9 cellular contexts compared by ENCODE assay signal in genomic region chr5:56819027-56819881, GRCh38. TPM values are rescaled to one million over a fixed set of nuclear protein-coding genes. Genes with fewer than 3 reads are reported as not detected.
DNase-seq lines count a peak whose midpoint lies in the region; ATAC-seq and TF ChIP-seq lines count a peak whose summit lies in the region.
"Had no signal": no experiment of that assay in that cellular context is flagged by ENCODE, and none has a peak within 500 bp of the region (broad histone marks: within the 10 kb centered on the region; RNA-seq: fewer than 3 reads in every experiment).

No MANE protein-coding gene starts in this region.

- no peaks in the 10 kb centered on the region for H3K9me2 ChIP-seq in OCI-LY7 (ENCODE audit: insufficient read depth, low read length)

- H3K4me2 ChIP-seq in OCI-LY7 (ENCODE audit: low read length) (peak overlapping the region; percentile 98), osteoblast (ENCODE audit: insufficient read depth, low read length) (peak overlapping the region; percentile 75)

- CTCF ChIA-PET in OCI-LY7 (lab: Charles Lee; ENCODE audit: unreplicated experiment): no interaction called here

- H3K4me3 ChIP-seq in GM06990 (replicated peaks; ENCODE audit: low read depth, low read length) (peak overlapping the region; percentile 30), OCI-LY7 (ENCODE audit: low read depth, low read length, poor library complexity, severe bottlenecking) (peak overlapping the region; percentile 95), osteoblast (ENCODE audit: insufficient read depth, low read length) (peak overlapping the region; percentile 48)

- DNase-seq in GM06990 (ENCODE audit: extremely low read depth, insufficient read length): peak; percentile 27
- peak; percentile 42 for DNase-seq in OCI-LY7 (ENCODE audit: low spot score)
- DNase-seq in dermis blood vessel endothelial cell: peak; percentile 69
- DNase-seq in osteoblast (ENCODE audit: insufficient read length, low spot score, missing footprints): no peak
- no peak for DNase-seq in H4 (ENCODE audit: low spot score)
- no peak for DNase-seq in COLO829 (ENCODE audit: low spot score)
- no peak for DNase-seq in posterior vena cava (ENCODE audit: low spot score)
- DNase-seq: NCI-H748 treated with DMSO at 0.1 percent for 48 hours had no signal

- peaks cover 38% of the 10 kb centered on the region for H3K4me1 ChIP-seq in OCI-LY7 (ENCODE audit: insufficient read depth, low read length, poor library complexity, severe bottlenecking)
- H3K4me1 ChIP-seq in osteoblast (ENCODE audit: insufficient read depth, low read length): peaks cover 21% of the 10 kb centered on the region

- H3K36me3 ChIP-seq in GM06990 (ENCODE audit: control insufficient read depth, insufficient read depth, low read length) (no peaks in the 10 kb centered on the region), OCI-LY7 (ENCODE audit: insufficient read depth, low read length) (peaks cover 12% of the 10 kb centered on the region), osteoblast (ENCODE audit: insufficient read depth, low read length) (no peaks in the 10 kb centered on the region)

- H2AFZ ChIP-seq in OCI-LY7 (ENCODE audit: low read length) (no peak overlapping the region), osteoblast (ENCODE audit: low read length) (peak overlapping the region; percentile 49)

- H4K20me1 ChIP-seq in OCI-LY7 (ENCODE audit: insufficient read depth, low read length) (peaks cover 45% of the 10 kb centered on the region), osteoblast (ENCODE audit: insufficient read depth, low read length) (peaks cover 6% of the 10 kb centered on the region)

- BruUV-seq in OCI-LY7 (replicated peaks; lab: Mats Ljungman, UMichigan): no TSS peak

- ATAC-seq in GM21737 (IDR thresholded peaks at IDR 0.05; ENCODE audit: unreplicated experiment): no peak

- H3K27me3 ChIP-seq in GM06990 (replicated peaks; ENCODE audit: control insufficient read depth, insufficient read depth, low read length) (peaks cover 2% of the 10 kb centered on the region; the same call in 1 of the 2 replicates), osteoblast (ENCODE audit: insufficient read depth, low read length) (peaks cover 7% of the 10 kb centered on the region)

- no peaks in the 10 kb centered on the region for H3K9me3 ChIP-seq in OCI-LY7 (ENCODE audit: low read length)
- H3K9me3 ChIP-seq in osteoblast (ENCODE audit: low read depth, low read length): no peaks in the 10 kb centered on the region

- H3K27ac ChIP-seq in OCI-LY7 (ENCODE audit: low read depth, low read length, poor library complexity, severe bottlenecking): no peak overlapping the region
- H3K27ac ChIP-seq in osteoblast (ENCODE audit: low read depth, low read length): no peak overlapping the region

- intact Hi-C loops in OCI-LY7 (cut with micrococcal nuclease; ENCODE audit: unreplicated experiment): loop anchor here (5.0 kb wide), 2 partner anchors 232 to 252 kb away; no protein-coding TSS in a partner anchor
- intact Hi-C loops in posterior vena cava (cut with DNase I): loop anchor here in 1 of 2 donors (10.0 kb wide), 1 partner anchor 334 kb away; no protein-coding TSS in a partner anchor

- H3K79me2 ChIP-seq in OCI-LY7 (ENCODE audit: insufficient read depth, low read depth, low read length) (peaks cover 84% of the 10 kb centered on the region), osteoblast (ENCODE audit: insufficient read depth, low read length) (peaks cover 68% of the 10 kb centered on the region)

- TF ChIP-seq CTCF in GM06990 (IDR thresholded peaks at IDR 0.05; ENCODE audit: insufficient read depth, low read length, poor library complexity, severe bottlenecking): no peak
- no peak for TF ChIP-seq CTCF in OCI-LY7 (conservative IDR thresholded peaks at IDR 0.05; ENCODE audit: low read length)
- no peak for TF ChIP-seq CTCF in osteoblast (IDR thresholded peaks at IDR 0.05; ENCODE audit: extremely low read depth, low read depth, low read length)

- POLR2A ChIA-PET in OCI-LY7 (lab: Charles Lee): interaction anchor here (0.5 to 1.6 kb wide), 13 partner anchors 9 to 405 kb away, joined by 3 to 10 read pairs (median 3); no protein-coding TSS in a partner anchor

RNA-seq across cellular contexts. Expression of gene MAP3K1, which starts 3.9 kb away (rescaled TPM):
- total RNA-seq in OCI-LY7 (2014; rRNA removed; shearing (Covaris generic)): 25.9 and 29.9 TPM in 2 replicates
- total RNA-seq in OCI-LY7 (2022): 29.4 and 31.5 TPM in 2 replicates
- total RNA-seq in dermis blood vessel endothelial cell: 50.5 and 55.1 TPM in 2 replicates
- total RNA-seq in osteoblast: 7.1 and 8.0 TPM in 2 replicates
- 5.7 and 7.2 TPM in 2 replicates for total RNA-seq in H4 (2014; rRNA removed; shearing (Covaris generic))
- 10 to 100 TPM; 10.4 to 12.0 TPM for total RNA-seq in posterior vena cava

Comparison
In these comparisons a context has a peak if more than half of its experiments do, and no peak if none do; other contexts are left out.
1. DNase-seq: peak in GM06990 (single experiment), OCI-LY7 (single experiment) and dermis blood vessel endothelial cell (single experiment); none in osteoblast (single experiment), H4 (single experiment), COLO829 (single experiment) and posterior vena cava (single experiment).
2. H3K4me3 ChIP-seq: peak in every context shown above with its lines; median percentile 95 in OCI-LY7; 48 in osteoblast; 30 in GM06990.